14 cellular contexts compared by ENCODE assay signal in the genomic region with DNA sequence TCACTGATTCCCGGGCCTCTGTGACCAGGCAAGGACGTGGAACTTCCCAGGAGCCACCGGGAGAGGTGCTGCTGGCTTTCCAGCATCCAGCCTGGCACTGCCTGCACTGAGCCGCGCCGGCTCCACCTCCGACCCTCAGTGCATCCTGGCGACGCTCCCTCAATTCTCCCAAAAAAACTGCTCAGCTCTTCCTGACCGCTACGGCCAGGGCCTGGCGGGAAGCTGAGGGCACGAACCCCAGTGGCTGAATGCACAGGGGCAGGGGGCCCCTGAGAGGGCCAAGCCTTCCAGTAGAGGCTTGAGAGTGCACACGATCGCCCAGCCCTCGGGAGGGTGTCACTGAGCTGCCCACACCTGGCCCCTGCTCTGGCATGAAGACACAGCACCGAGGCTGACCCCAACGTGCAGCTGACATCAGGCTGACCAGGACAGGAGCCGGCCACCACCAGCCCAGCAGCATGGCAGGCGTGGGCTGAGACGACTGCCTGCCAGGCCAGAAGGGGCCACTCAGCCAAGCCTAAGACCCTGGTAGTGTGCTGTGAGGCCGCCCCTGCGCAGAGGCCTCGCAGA. TPM values are rescaled to one million over a fixed set of nuclear protein-coding genes. Genes with fewer than 3 reads are reported as not detected.
A peak's percentile ranks its signal among the peaks of the same experiment; 100 is the strongest.
DNase-seq lines count a peak whose midpoint lies in the region; ATAC-seq and TF ChIP-seq lines count a peak whose summit lies in the region.
"Had no signal": no experiment of that assay in that cellular context is flagged by ENCODE, and none has a peak within 500 bp of the region (broad histone marks: within the 10 kb centered on the region; RNA-seq: fewer than 3 reads in every experiment).

No MANE protein-coding gene starts in this region.

- peaks cover 90% of the 10 kb centered on the region for H3K79me2 ChIP-seq in osteoblast (ENCODE audit: insufficient read depth, low read length)

- ATAC-seq in RWPE2 (ENCODE audit: low read depth), result no peak
- ATAC-seq in left cardiac atrium, result no peak
- no peak for ATAC-seq in GM21423 (IDR thresholded peaks at IDR 0.05; ENCODE audit: unreplicated experiment)
- ATAC-seq: activated T-cell treated with anti-CD3 and anti-CD28 coated beads, Interleukin-2, amount 50 U/mL, for 72 hours; pancreas had no signal

- no peaks in the 10 kb centered on the region for H3K27me3 ChIP-seq in BLaER1 treated with 17β-estradiol and CSF1 and Interleukin-3, amounts not matched to agents 10 nM and 100 nM
- H3K27me3 ChIP-seq in RWPE2 (ENCODE audit: insufficient read depth, poor library complexity, severe bottlenecking), result no peaks in the 10 kb centered on the region
- no peaks in the 10 kb centered on the region for H3K27me3 ChIP-seq in osteoblast (ENCODE audit: insufficient read depth, low read length)
- H3K27me3 ChIP-seq: pancreas had no signal

- H2AFZ ChIP-seq in osteoblast (ENCODE audit: low read length), result no peak overlapping the region

- DNase-seq in RWPE2 (ENCODE audit: low spot score) (peak; percentile 50), left cardiac atrium (peak; percentile 21), osteoblast (ENCODE audit: insufficient read length, low spot score, missing footprints) (peak; percentile 81), SKM-1 (lab: John Stamatoyannopoulos, UW; ENCODE audit: unreplicated experiment) (no peak)
- no peak for DNase-seq in activated CD4-positive, alpha-beta T cell treated with anti-CD3 and anti-CD28 coated beads for 4 hours
- no peak for DNase-seq in activated CD4-positive, alpha-beta T cell treated with anti-CD3 and anti-CD28 coated beads, Interleukin-2, amount 50 U/mL, for 1 hour
- DNase-seq: activated CD4-positive, alpha-beta memory T cell treated with anti-CD3 and anti-CD28 coated beads for 36 hours; activated T-cell treated with anti-CD3 and anti-CD28 coated beads, Interleukin-2, amount 50 U/mL, for 72 hours; erythroblast; NCI-H82; T-helper 9 cell had no signal

- peaks cover 42 to 53% (median 49%) of the 10 kb centered on the region in 10 experiments for H3K4me1 ChIP-seq in BLaER1 treated with 17β-estradiol and CSF1 and Interleukin-3, amounts not matched to agents 10 nM and 100 nM
- H3K4me1 ChIP-seq in RWPE2 (ENCODE audit: insufficient read depth, poor library complexity, severe bottlenecking) (peaks cover 11% of the 10 kb centered on the region), osteoblast (ENCODE audit: insufficient read depth, low read length) (peaks cover 15% of the 10 kb centered on the region)

- peaks cover 98 to 100% (median 100%) of the 10 kb centered on the region in 11 experiments for H4K20me1 ChIP-seq in BLaER1 treated with 17β-estradiol and CSF1 and Interleukin-3, amounts not matched to agents 10 nM and 100 nM
- peaks cover 81% of the 10 kb centered on the region for H4K20me1 ChIP-seq in osteoblast (ENCODE audit: insufficient read depth, low read length)

- intact Hi-C loops in left cardiac atrium (cut with DNase I), result loop anchor here in 1 of 2 donors (10.0 kb wide), 1 partner anchor 77 kb away; no protein-coding TSS in a partner anchor

- H3K4me3 ChIP-seq in BLaER1 treated with 17β-estradiol and CSF1 and Interleukin-3, amounts not matched to agents 10 nM and 100 nM, result no peak overlapping the region
- H3K4me3 ChIP-seq in RWPE2 (ENCODE audit: severe bottlenecking) (no peak overlapping the region), osteoblast (ENCODE audit: insufficient read depth, low read length) (no peak overlapping the region)
- H3K4me3 ChIP-seq: pancreas had no signal

- H3K4me2 ChIP-seq in BLaER1 treated with 17β-estradiol and CSF1 and Interleukin-3, amounts not matched to agents 10 nM and 100 nM, result peak overlapping the region in 1 of 11 experiments; percentile 99; a peak in 2 of 22 replicates
- H3K4me2 ChIP-seq in osteoblast (ENCODE audit: insufficient read depth, low read length), result no peak overlapping the region

- peaks cover 44 to 72% (median 56%) of the 10 kb centered on the region in 11 experiments for H3K36me3 ChIP-seq in BLaER1 treated with 17β-estradiol and CSF1 and Interleukin-3, amounts not matched to agents 10 nM and 100 nM
- H3K36me3 ChIP-seq in RWPE2 (ENCODE audit: low read depth) (peaks cover 44% of the 10 kb centered on the region), osteoblast (ENCODE audit: insufficient read depth, low read length) (peaks cover 23% of the 10 kb centered on the region)

- H3K9me3 ChIP-seq in BLaER1 treated with 17β-estradiol and CSF1 and Interleukin-3, amounts not matched to agents 10 nM and 100 nM (replicated peaks in 1 of 11), result no peaks in the 10 kb centered on the region
- H3K9me3 ChIP-seq in RWPE2 (ENCODE audit: severe bottlenecking) (no peaks in the 10 kb centered on the region), osteoblast (ENCODE audit: low read depth, low read length) (no peaks in the 10 kb centered on the region)
- H3K9me3 ChIP-seq: pancreas had no signal

- H3K27ac ChIP-seq in BLaER1 treated with 17β-estradiol and CSF1 and Interleukin-3, amounts not matched to agents 10 nM and 100 nM, result peak overlapping the region in 3 of 11 experiments; percentile 4 to 6 (median 5); a peak in 1 of 22 replicates
- H3K27ac ChIP-seq in RWPE2 (ENCODE audit: poor library complexity, severe bottlenecking), result no peak overlapping the region
- H3K27ac ChIP-seq in osteoblast (ENCODE audit: low read depth, low read length), result no peak overlapping the region
- H3K27ac ChIP-seq: pancreas had no signal

- TF ChIP-seq CTCF in RWPE2 (IDR thresholded peaks at IDR 0.05; ENCODE audit: poor library complexity, severe bottlenecking) (no peak), osteoblast (IDR thresholded peaks at IDR 0.05; ENCODE audit: extremely low read depth, low read depth, low read length) (no peak)

- peak overlapping the region in 6 of 11 experiments; percentile 9 to 35 (median 12); a peak in 3 of 22 replicates for H3K9ac ChIP-seq in BLaER1 treated with 17β-estradiol and CSF1 and Interleukin-3, amounts not matched to agents 10 nM and 100 nM

RNA-seq across cellular contexts. Expression of a gene that starts 6.9 kb away (rescaled TPM):
- total RNA-seq in left cardiac atrium (100 to 1,000 TPM; 121 to 128 TPM), osteoblast (246 and 262 TPM in 2 replicates)

RNA-seq across cellular contexts. Expression of a gene that starts 47.7 kb away (rescaled TPM):
- total RNA-seq in left cardiac atrium (10 to 100 TPM; 41.9 to 59.3 TPM), osteoblast (55.7 and 70.6 TPM in 2 replicates)

Comparison
In these comparisons a context has a peak if more than half of its experiments do, and no peak if none do; other contexts are left out.
1. DNase-seq: peak in RWPE2 (single experiment), left cardiac atrium (single experiment) and osteoblast (single experiment); none in activated CD4-positive, alpha-beta T cell treated with anti-CD3 and anti-CD28 coated beads for 4 hours (0 of 2), activated CD4-positive, alpha-beta T cell treated with anti-CD3 and anti-CD28 coated beads, Interleukin-2, amount 50 U/mL, for 1 hour (single experiment) and SKM-1 (single experiment).